Comparison of ENCODE assay signal across 2 cellular contexts in genomic region chr4:87947381-87948160, GRCh38.
TF ChIP-seq lines count a peak whose summit lies in the region.

No MANE protein-coding gene starts in this region.

TF ChIP-seq in HEK293, 187 proteins besides CTCF, POLR2A, EP300 and RAD21:
- TF ChIP-seq ZNF692 (tag by site-specific recombination; IDR thresholded peaks at IDR 0.05): peak; percentile 66; the same call in 1 of the 2 replicates
- no peak for TF ChIP-seq ZNF623 (tag by site-specific recombination; IDR thresholded peaks at IDR 0.05)

TF ChIP-seq in H1, 55 proteins besides CTCF, POLR2A, EP300 and RAD21:
- no peak for TF ChIP-seq CHD7 (IDR thresholded peaks at IDR 0.05; ENCODE audit: insufficient replicate concordance, low read length)
- no peak for TF ChIP-seq HDAC2 (IDR thresholded peaks at IDR 0.05; ENCODE audit: borderline replicate concordance in 1 of 2, low read depth in 2 of 2, low read length in 2 of 2)
- no peak for TF ChIP-seq PHF8 (conservative IDR thresholded peaks at IDR 0.05; ENCODE audit: low read depth, low read length)
- TF ChIP-seq TBP (IDR thresholded peaks at IDR 0.05; ENCODE audit: low read depth, low read length): no peak
- no peak for TF ChIP-seq CBX5 (IDR thresholded peaks at IDR 0.05; ENCODE audit: low read depth, low read length)
- TF ChIP-seq RNF2 (IDR thresholded peaks at IDR 0.05; ENCODE audit: borderline replicate concordance, low read depth, low read length, missing control alignments, poor library complexity, severe bottlenecking): no peak
- TF ChIP-seq CBX8 (IDR thresholded peaks at IDR 0.05; ENCODE audit: borderline replicate concordance, low read depth, low read length): no peak
- no peak for TF ChIP-seq SRF (IDR thresholded peaks at IDR 0.05; ENCODE audit: low read depth, low read length)
- TF ChIP-seq CTBP2 (IDR thresholded peaks at IDR 0.05; ENCODE audit: borderline replicate concordance, insufficient read depth, insufficient read length, low read length): no peak
- TF ChIP-seq GABPA (IDR thresholded peaks at IDR 0.05; ENCODE audit: borderline replicate concordance, insufficient read depth, low read length): no peak
- TF ChIP-seq ATF2 (IDR thresholded peaks at IDR 0.05; ENCODE audit: low read length): no peak
- no peak for TF ChIP-seq CREB1 (IDR thresholded peaks at IDR 0.05)
- TF ChIP-seq RXRA (IDR thresholded peaks at IDR 0.05; ENCODE audit: insufficient read depth, low read depth, low read length): no peak
- TF ChIP-seq SP4 (IDR thresholded peaks at IDR 0.05; ENCODE audit: low read length): no peak
- TF ChIP-seq KDM5A (IDR thresholded peaks at IDR 0.05; ENCODE audit: low read length): no peak
- TF ChIP-seq CHD1 (IDR thresholded peaks at IDR 0.05; ENCODE audit: low read depth, low read length): no peak
- no peak for TF ChIP-seq HDAC6 (IDR thresholded peaks at IDR 0.05; ENCODE audit: low read depth, low read length)
- no peak for TF ChIP-seq KDM4A (IDR thresholded peaks at IDR 0.05; ENCODE audit: low read depth, low read length, severe bottlenecking)
- no peak for TF ChIP-seq SIN3A (conservative IDR thresholded peaks at IDR 0.05 in 1 of 2, IDR thresholded peaks at IDR 0.05 in 1 of 2; ENCODE audit: low read depth in 1 of 2, low read length in 2 of 2)
- no peak; the same call in 1 of the 2 replicates for TF ChIP-seq POLR2AphosphoS5 (IDR thresholded peaks at IDR 0.05; ENCODE audit: low read depth, low read length)
